Comparison of ENCODE assay signal across 8 cellular contexts in the genomic region with DNA sequence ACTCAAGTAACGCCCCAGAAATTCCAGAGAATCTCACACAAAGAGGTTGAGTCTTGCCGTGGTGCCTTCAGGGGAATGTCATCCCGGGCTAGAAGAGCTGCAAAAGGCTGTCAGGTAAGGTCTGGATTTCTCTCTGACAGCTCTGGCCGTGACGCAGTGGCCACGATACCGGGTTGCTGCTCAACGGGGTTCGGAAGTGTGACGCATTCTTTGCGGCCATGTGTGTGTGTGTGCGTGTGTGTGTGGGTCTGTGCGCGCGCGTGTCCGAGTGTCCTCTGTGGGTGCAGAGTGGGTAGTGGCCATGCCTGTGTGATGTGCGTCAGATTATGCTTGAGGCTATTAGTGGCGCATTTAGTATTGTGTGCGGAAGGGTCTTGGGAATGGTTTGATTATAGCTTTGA. TPM values are rescaled to one million over a fixed set of nuclear protein-coding genes. Genes with fewer than 3 reads are reported as not detected.
DNase-seq lines count a peak whose midpoint lies in the region; ATAC-seq and TF ChIP-seq lines count a peak whose summit lies in the region.

No MANE protein-coding gene starts in this region.

- peaks cover 24% of the 10 kb centered on the region for H3K4me1 ChIP-seq in DND-41 (ENCODE audit: insufficient read depth, low read length)
- H3K4me1 ChIP-seq in HAP-1: no peaks in the 10 kb centered on the region; the same call in 1 of the 2 replicates
- peaks cover 2% of the 10 kb centered on the region for H3K4me1 ChIP-seq in fibroblast of lung (ENCODE audit: control insufficient read depth, extremely low read depth, insufficient read depth, low read length)
- peaks cover 24% of the 10 kb centered on the region for H3K4me1 ChIP-seq in suprapubic skin

- H3K36me3 ChIP-seq in DND-41 (ENCODE audit: insufficient read depth, low read length): peaks cover 11% of the 10 kb centered on the region; the same call in 1 of the 2 replicates
- H3K36me3 ChIP-seq in HAP-1 (replicated peaks): no peaks in the 10 kb centered on the region
- H3K36me3 ChIP-seq in fibroblast of lung (ENCODE audit: control insufficient read depth, insufficient read depth, low read length): no peaks in the 10 kb centered on the region
- H3K36me3 ChIP-seq in suprapubic skin: peaks cover 20% of the 10 kb centered on the region

- no peak for TF ChIP-seq POLR2A in suprapubic skin (IDR thresholded peaks at IDR 0.05)

- no peaks in the 10 kb centered on the region for H4K20me1 ChIP-seq in DND-41 (ENCODE audit: insufficient read depth, low read length)
- no peaks in the 10 kb centered on the region for H4K20me1 ChIP-seq in fibroblast of lung (ENCODE audit: control insufficient read depth, extremely low read depth, insufficient read depth, low read length)

- H2AFZ ChIP-seq in DND-41 (ENCODE audit: low read depth, low read length) (peak overlapping the region; percentile 98), fibroblast of lung (ENCODE audit: low read length) (peak overlapping the region; percentile 89)

- TF ChIP-seq CTCF in DND-41 (IDR thresholded peaks at IDR 0.05; ENCODE audit: borderline replicate concordance, extremely low read depth, low read length, poor library complexity, severe bottlenecking) (no peak), fibroblast of lung (conservative IDR thresholded peaks at IDR 0.05 in 1 of 2, IDR thresholded peaks at IDR 0.05 in 1 of 2; ENCODE audit: low read depth in 1 of 2, low read length in 2 of 2) (no peak), suprapubic skin (IDR thresholded peaks at IDR 0.05) (no peak)

- under 1% methylated on average over 13 of the region's 20 CpGs for WGBS in suprapubic skin

- H3K4me3 ChIP-seq in DND-41 (ENCODE audit: low read depth in 1 of 2, low read length in 2 of 2): peak overlapping the region; percentile 82 to 93
- H3K4me3 ChIP-seq in HAP-1: peak overlapping the region; percentile 76
- peak overlapping the region; percentile 68 to 98 (median 83) for H3K4me3 ChIP-seq in fibroblast of lung (replicated peaks in 1 of 4; ENCODE audit: control extremely low read depth in 1 of 4, insufficient read depth in 1 of 4, low read depth in 3 of 4, low read length in 4 of 4)
- H3K4me3 ChIP-seq in suprapubic skin: peak overlapping the region; percentile 61

- peak overlapping the region; percentile 61 for H3K9ac ChIP-seq in DND-41 (ENCODE audit: low read depth, low read length)
- H3K9ac ChIP-seq in fibroblast of lung (ENCODE audit: insufficient read depth, low read length): peak overlapping the region; percentile 29

- no peak for TF ChIP-seq EP300 in suprapubic skin (IDR thresholded peaks at IDR 0.05)

- H3K9me3 ChIP-seq in DND-41 (ENCODE audit: insufficient read depth, low read length, severe bottlenecking): peaks cover 5% of the 10 kb centered on the region
- peaks cover 4% of the 10 kb centered on the region; the same call in 1 of the 2 replicates for H3K9me3 ChIP-seq in HAP-1
- no peaks in the 10 kb centered on the region for H3K9me3 ChIP-seq in fibroblast of lung (ENCODE audit: control insufficient read depth, insufficient read depth, low read depth, low read length)
- peaks cover 8% of the 10 kb centered on the region for H3K9me3 ChIP-seq in suprapubic skin

- ATAC-seq in DND-41 (ENCODE audit: insufficient read depth, low read depth) (peak; percentile 38), GM21367 (IDR thresholded peaks at IDR 0.05; ENCODE audit: unreplicated experiment) (no peak)

- in situ Hi-C loops in HAP-1 (cut with MboI; ENCODE audit: low sequenced_read_pairs): no loop called here

- peak overlapping the region; percentile 67 for H3K27ac ChIP-seq in DND-41 (ENCODE audit: low read length)
- H3K27ac ChIP-seq in fibroblast of lung (ENCODE audit: insufficient read depth, low read length): peak overlapping the region; percentile 69
- H3K27ac ChIP-seq in suprapubic skin: peak overlapping the region; percentile 91

- peaks cover 21% of the 10 kb centered on the region for H3K79me2 ChIP-seq in DND-41 (ENCODE audit: insufficient read depth, low read length)
- no peaks in the 10 kb centered on the region for H3K79me2 ChIP-seq in fibroblast of lung (ENCODE audit: control insufficient read depth, insufficient read depth, low read length)

- H3K4me2 ChIP-seq in DND-41 (ENCODE audit: insufficient read depth, low read length): peak overlapping the region; percentile 96
- H3K4me2 ChIP-seq in fibroblast of lung (ENCODE audit: extremely low read depth, insufficient read depth, low read length): peak overlapping the region; percentile 83

- H3K27me3 ChIP-seq in DND-41 (ENCODE audit: insufficient read depth, low read length, poor library complexity) (no peaks in the 10 kb centered on the region), HAP-1 (ENCODE audit: low read depth) (no peaks in the 10 kb centered on the region), fibroblast of lung (ENCODE audit: control insufficient read depth, insufficient read depth, low read length) (no peaks in the 10 kb centered on the region), suprapubic skin (no peaks in the 10 kb centered on the region)

- DNase-seq in DND-41: no peak
- no peak for DNase-seq in HAP-1 (ENCODE audit: low spot score in 2 of 2)
- DNase-seq in NCI-H2227 treated with DMSO at 0.1 percent for 48 hours (lab: John Stamatoyannopoulos, UW): peak; percentile 95
- DNase-seq in activated T-helper 1 cell treated with Interleukin-2 at 50 U/mL for 16 hours (ENCODE audit: low read depth): peak; percentile 40
- peak in 1 of 2 donors; percentile 74 for DNase-seq in fibroblast of lung (ENCODE audit: low read depth in 2 of 2)
- peak; percentile 28 for DNase-seq in non-pigmented ciliary epithelial cell (ENCODE audit: low read depth)
- DNase-seq in suprapubic skin (ENCODE audit: low spot score in 2 of 2): peak; percentile 78 to 80

RNA-seq across cellular contexts. Expression of gene ZNF540, which starts 0.3 kb away (rescaled TPM):
- total RNA-seq in fibroblast of lung: 1.0 and 1.3 TPM in 2 replicates
- polyA plus RNA-seq in fibroblast of lung: 0.35 and 0.44 TPM in 2 replicates
- 0.16 and 0.57 TPM in 2 replicates for polyA plus RNA-seq in fibroblast of lung (2012)
- not detected in 2 replicates for polyA minus RNA-seq in fibroblast of lung (ENCODE audit: low replicate concordance)
- total RNA-seq in suprapubic skin: 1 to 10 TPM in 3 of 4 donors, under 1 TPM in 1; 0.73 to 3.9 (median 3.5) TPM

RNA-seq across cellular contexts. Expression of gene ZNF571, which starts 0.4 kb away (rescaled TPM):
- 3.1 and 4.1 TPM in 2 replicates for total RNA-seq in fibroblast of lung
- 1.3 and 1.9 TPM in 2 replicates for polyA plus RNA-seq in fibroblast of lung
- 0.80 and 1.2 TPM in 2 replicates for polyA plus RNA-seq in fibroblast of lung (2012)
- polyA minus RNA-seq in fibroblast of lung (ENCODE audit: low replicate concordance): not detected in 2 replicates
- 10 to 100 TPM in 1 of 4 donors, 1 to 10 TPM in 3; 2.7 to 42.1 (median 6.4) TPM for total RNA-seq in suprapubic skin

Comparison
In these comparisons a context has a peak if more than half of its experiments do, and no peak if none do; other contexts are left out.
1. DNase-seq: peak in NCI-H2227 treated with DMSO at 0.1 percent for 48 hours (single experiment), activated T-helper 1 cell treated with Interleukin-2 at 50 U/mL for 16 hours (single experiment), non-pigmented ciliary epithelial cell (single experiment) and suprapubic skin (2 of 2); none in DND-41 (single experiment) and HAP-1 (0 of 2).
2. Peak in every context shown above with its lines, with median percentiles within 50 percentile points of each other: H3K27ac ChIP-seq and H3K4me3 ChIP-seq.